Comparison of ENCODE assay signal across 21 cellular contexts in genomic region chr1:25740071-25740470, GRCh38. TPM values are rescaled to one million over a fixed set of nuclear protein-coding genes. Genes with fewer than 3 reads are reported as not detected.
DNase-seq lines count a peak whose midpoint lies in the region; ATAC-seq and TF ChIP-seq lines count a peak whose summit lies in the region.
"Had no signal": no experiment of that assay in that cellular context is flagged by ENCODE, and none has a peak within 500 bp of the region (broad histone marks: within the 10 kb centered on the region; RNA-seq: fewer than 3 reads in every experiment).

No MANE protein-coding gene starts in this region.

- no peaks in the 10 kb centered on the region for H3K36me3 ChIP-seq in lower lobe of right lung
- no peaks in the 10 kb centered on the region for H3K36me3 ChIP-seq in upper lobe of right lung
- H3K36me3 ChIP-seq: BE2C had no signal

- H3K9me3 ChIP-seq in lower lobe of right lung (no peaks in the 10 kb centered on the region), upper lobe of right lung (no peaks in the 10 kb centered on the region)
- H3K9me3 ChIP-seq: BE2C had no signal

- no peak for DNase-seq in activated naive CD4-positive, alpha-beta T cell treated with anti-CD3 and anti-CD28 coated beads, Interleukin-2, amount 50 U/mL, for 72 hours (ENCODE audit: low spot score in 2 of 2)
- no peak for DNase-seq in activated naive CD4-positive, alpha-beta T cell (lab: John Stamatoyannopoulos, UW)
- DNase-seq in WTC11 (ENCODE audit: low spot score) (no peak), lower lobe of right lung (peak; percentile 18), upper lobe of right lung (peak; percentile 41), globus pallidus (ENCODE audit: low spot score) (no peak)
- no peak for DNase-seq in stimulated activated CD4-positive, alpha-beta T cell treated with anti-CD3 and anti-CD28 coated beads, Interleukin-4, amount 100 ng/mL, for 24 hours
- DNase-seq: BE2C; CD4-positive, CD25-positive, alpha-beta regulatory T cell; DMS153; GF-D8; GM23248; IMR-90; Karpas-422; NCI-H1417 treated with DMSO at 0.1 percent for 48 hours; NCI-H187 treated with DMSO at 0.1 percent for 48 hours; NCI-H2227 treated with DMSO at 0.1 percent for 48 hours; NCI-H510A treated with DMSO at 0.1 percent for 48 hours; NCI-H774; OCI-M1 had no signal

- peak overlapping the region; percentile 63 to 65 for H3K27ac Mint-ChIP-seq in activated naive CD4-positive, alpha-beta T cell treated with anti-CD3 and anti-CD28 coated beads, Interleukin-2, amount 50 U/mL, for 72 hours
- H3K27ac Mint-ChIP-seq in WTC11 = peak overlapping the region; percentile 39; the same call in 1 of the 2 replicates

- TF ChIP-seq CTCF in WTC11 (IDR thresholded peaks at IDR 0.05) (no peak), lower lobe of right lung (IDR thresholded peaks at IDR 0.05) (no peak), upper lobe of right lung (IDR thresholded peaks at IDR 0.05) (no peak)

- H3K27me3 ChIP-seq in lower lobe of right lung (ENCODE audit: low read depth) = no peaks in the 10 kb centered on the region
- no peaks in the 10 kb centered on the region for H3K27me3 ChIP-seq in upper lobe of right lung
- H3K27me3 ChIP-seq: BE2C had no signal

- no peak overlapping the region for H3K4me3 Mint-ChIP-seq in WTC11
- H3K4me3 Mint-ChIP-seq: CD4-positive, CD25-positive, alpha-beta regulatory T cell had no signal

- H3K27ac ChIP-seq in lower lobe of right lung (no peak overlapping the region), upper lobe of right lung (no peak overlapping the region)
- H3K27ac ChIP-seq: GM23248 had no signal

- POLR2A ChIA-PET in WTC11 (lab: Charles Lee) = no interaction called here

- no peaks in the 10 kb centered on the region for H3K27me3 Mint-ChIP-seq in WTC11 (ENCODE audit: low read depth)

- H3K36me3 Mint-ChIP-seq in activated naive CD4-positive, alpha-beta T cell treated with anti-CD3 and anti-CD28 coated beads, Interleukin-2, amount 50 U/mL, for 72 hours = peaks cover 5% of the 10 kb centered on the region in 2 donors
- no peaks in the 10 kb centered on the region for H3K36me3 Mint-ChIP-seq in WTC11

- CTCF ChIA-PET in WTC11 (lab: Charles Lee) = no interaction called here

- H3K4me1 ChIP-seq in lower lobe of right lung = peaks cover 39% of the 10 kb centered on the region
- H3K4me1 ChIP-seq in upper lobe of right lung = peaks cover 35% of the 10 kb centered on the region

- no peak overlapping the region for H3K4me3 ChIP-seq in lower lobe of right lung
- H3K4me3 ChIP-seq in upper lobe of right lung = no peak overlapping the region
- H3K4me3 ChIP-seq: GM23248 had no signal

- H3K4me1 Mint-ChIP-seq in WTC11 = peaks cover 12% of the 10 kb centered on the region

- H3K9me3 Mint-ChIP-seq in activated naive CD4-positive, alpha-beta T cell treated with anti-CD3 and anti-CD28 coated beads, Interleukin-2, amount 50 U/mL, for 72 hours = peaks cover 0 to 4% of the 10 kb centered on the region in 2 donors
- no peaks in the 10 kb centered on the region for H3K9me3 Mint-ChIP-seq in WTC11
- H3K9me3 Mint-ChIP-seq: CD4-positive, CD25-positive, alpha-beta regulatory T cell had no signal

- no peak for ATAC-seq in activated naive CD4-positive, alpha-beta T cell treated with anti-CD3 and anti-CD28 coated beads, Interleukin-2, amount 50 U/mL, for 72 hours
- ATAC-seq in WTC11 (no peak), lower lobe of right lung (no peak), upper lobe of right lung (no peak)
- ATAC-seq: HCT116 had no signal

- intact Hi-C loops in lower lobe of right lung (cut with DNase I) (no loop called here), upper lobe of right lung (cut with DNase I) (no loop called here)

TF ChIP-seq in WTC11, 78 proteins besides CTCF, POLR2A, EP300 and RAD21:
- TF ChIP-seq FOXP4 (CRISPR knock-in tag; IDR thresholded peaks at IDR 0.05) (no peak), SP1 (CRISPR knock-in tag; conservative IDR thresholded peaks at IDR 0.05) (no peak), ZNF396 (CRISPR knock-in tag; IDR thresholded peaks at IDR 0.05; ENCODE audit: borderline replicate concordance) (no peak), ZNF121 (CRISPR knock-in tag; IDR thresholded peaks at IDR 0.05) (no peak)

RNA-seq across cellular contexts. Expression of gene SELENON, which starts 59.9 kb away (rescaled TPM):
- total RNA-seq in activated naive CD4-positive, alpha-beta T cell treated with anti-CD3 and anti-CD28 coated beads, Interleukin-2, amount 50 U/mL, for 72 hours = 10 to 100 TPM; 13.5 to 34.9 TPM
- total RNA-seq in WTC11 (2021) = 80.2 to 99.6 TPM (median 96.0 TPM) in 3 replicates
- 83.4 TPM for total RNA-seq in lower lobe of right lung
- total RNA-seq in upper lobe of right lung = 95.9 TPM

Comparison
In these comparisons a context has a peak if more than half of its experiments do, and no peak if none do; other contexts are left out.
1. DNase-seq: peak in lower lobe of right lung (single experiment) and upper lobe of right lung (single experiment); none in activated naive CD4-positive, alpha-beta T cell treated with anti-CD3 and anti-CD28 coated beads, Interleukin-2, amount 50 U/mL, for 72 hours (0 of 2), activated naive CD4-positive, alpha-beta T cell (0 of 4), WTC11 (single experiment), stimulated activated CD4-positive, alpha-beta T cell treated with anti-CD3 and anti-CD28 coated beads, Interleukin-4, amount 100 ng/mL, for 24 hours (single experiment) and globus pallidus (single experiment).